ENCODE assay signal across 2 cellular contexts in genomic region chr3:38027466-38028465, GRCh38.
TF ChIP-seq lines count a peak whose summit lies in the region.

No MANE protein-coding gene starts in this region.

TF ChIP-seq in SK-N-SH, 30 proteins besides CTCF, POLR2A, EP300 and RAD21 (continued from another document):
- TF ChIP-seq GABPA (IDR thresholded peaks at IDR 0.05; ENCODE audit: low read depth) (no peak), POLR2AphosphoS5 (IDR thresholded peaks at IDR 0.05; ENCODE audit: low read depth, low read length) (no peak), GATA2 (CRISPR knock-in tag; IDR thresholded peaks at IDR 0.05) (no peak), NRF1 (IDR thresholded peaks at IDR 0.05; ENCODE audit: low read depth, low read length) (no peak), REST (IDR thresholded peaks at IDR 0.05; ENCODE audit: low read depth, low read length) (no peak), NFIC (IDR thresholded peaks at IDR 0.05; ENCODE audit: borderline replicate concordance) (no peak), TCF12 (IDR thresholded peaks at IDR 0.05) (no peak), JUND (IDR thresholded peaks at IDR 0.05) (no peak), MEF2A (IDR thresholded peaks at IDR 0.05; ENCODE audit: borderline replicate concordance, low read depth) (no peak), TEAD4 (IDR thresholded peaks at IDR 0.05; ENCODE audit: borderline replicate concordance, insufficient read depth) (no peak), MXI1 (IDR thresholded peaks at IDR 0.05; ENCODE audit: low read depth, low read length) (no peak), RFX5 (IDR thresholded peaks at IDR 0.05; ENCODE audit: low read length) (no peak), FOXM1 (IDR thresholded peaks at IDR 0.05; ENCODE audit: low read depth) (no peak), TAF1 (IDR thresholded peaks at IDR 0.05; ENCODE audit: borderline replicate concordance, low read depth, low read length) (no peak), IRF3 (IDR thresholded peaks at IDR 0.05; ENCODE audit: low read depth, low read length) (no peak)
- TF ChIP-seq, protein P1, sequence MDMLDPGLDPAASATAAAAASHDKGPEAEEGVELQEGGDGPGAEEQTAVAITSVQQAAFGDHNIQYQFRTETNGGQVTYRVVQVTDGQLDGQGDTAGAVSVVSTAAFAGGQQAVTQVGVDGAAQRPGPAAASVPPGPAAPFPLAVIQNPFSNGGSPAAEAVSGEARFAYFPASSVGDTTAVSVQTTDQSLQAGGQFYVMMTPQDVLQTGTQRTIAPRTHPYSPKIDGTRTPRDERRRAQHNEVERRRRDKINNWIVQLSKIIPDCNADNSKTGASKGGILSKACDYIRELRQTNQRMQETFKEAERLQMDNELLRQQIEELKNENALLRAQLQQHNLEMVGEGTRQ (IDR thresholded peaks at IDR 0.05; ENCODE audit: borderline replicate concordance, low read depth, low read length) = no peak

TF ChIP-seq in SK-N-SH treated with all-trans-retinoic acid at 6 μM for 48 hours, 23 proteins besides CTCF, POLR2A, EP300 and RAD21 (continued from another document):
- TF ChIP-seq ZNF565 (CRISPR knock-in tag; conservative IDR thresholded peaks at IDR 0.05; ENCODE audit: low read depth) (no peak), OSR1 (CRISPR knock-in tag; IDR thresholded peaks at IDR 0.05) (no peak), TSHZ2 (CRISPR knock-in tag; IDR thresholded peaks at IDR 0.05) (no peak), ZFP30 (CRISPR knock-in tag; IDR thresholded peaks at IDR 0.05) (no peak), ISL1 (CRISPR knock-in tag; IDR thresholded peaks at IDR 0.05) (no peak), ZFP3 (CRISPR knock-in tag; IDR thresholded peaks at IDR 0.05) (no peak), ZNF70 (CRISPR knock-in tag; IDR thresholded peaks at IDR 0.05) (no peak), CSDC2 (CRISPR knock-in tag; IDR thresholded peaks at IDR 0.05) (no peak), PATZ1 (CRISPR knock-in tag; IDR thresholded peaks at IDR 0.05; ENCODE audit: borderline replicate concordance) (no peak), SNAI2 (CRISPR knock-in tag; IDR thresholded peaks at IDR 0.05) (no peak), RARB (CRISPR knock-in tag; IDR thresholded peaks at IDR 0.05) (no peak)
